In the genomic region with DNA sequence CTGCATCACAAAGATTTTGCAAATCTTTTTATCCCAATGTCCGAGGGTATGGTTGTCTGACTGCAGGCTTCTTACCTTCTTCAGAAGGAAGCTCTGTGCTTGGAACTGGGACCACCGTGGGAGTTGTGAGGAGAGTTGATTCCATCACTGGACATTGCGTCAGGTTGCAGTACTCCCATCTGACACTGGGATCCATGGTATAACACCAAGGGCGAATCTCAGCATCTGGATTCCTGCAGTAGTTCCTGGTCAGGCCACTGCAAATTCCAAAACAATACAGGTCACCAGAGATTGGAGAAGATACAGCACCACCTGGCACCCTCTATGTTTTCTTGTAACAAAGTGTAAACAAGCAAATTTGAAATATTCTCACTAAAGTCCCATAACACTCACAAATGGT, we compare ENCODE assay signal across 10 cellular contexts.
"Had no signal": no experiment of that assay in that cellular context is flagged by ENCODE, and none has a peak within 500 bp of the region (broad histone marks: within the 10 kb centered on the region; RNA-seq: fewer than 3 reads in every experiment).

No MANE protein-coding gene starts in this region.

- H3K4me1 ChIP-seq: HAP-1 had no signal

- H3K4me2 ChIP-seq: GM23338 had no signal

- H3K36me3 ChIP-seq: HAP-1 had no signal

- H2AFZ ChIP-seq: GM23248, GM23338 had no signal

- H3K4me3 ChIP-seq: GM23248, GM23338, HAP-1 had no signal

- H3K27ac ChIP-seq: GM23248 had no signal

- FAIRE-seq: H1, H54 had no signal

- DNase-seq: GM23248, GOT3, H7, H9, HCEC 1CT, HFFc6 had no signal

- H3K9me3 ChIP-seq: HAP-1 had no signal

- ATAC-seq: GM23338 had no signal

- H3K9ac ChIP-seq: GM23248 had no signal
